Comparison of ENCODE assay signal across 11 cellular contexts in genomic region chr11:128464878-128465277, GRCh38.
A peak's percentile ranks its signal among the peaks of the same experiment; 100 is the strongest.
DNase-seq lines count a peak whose midpoint lies in the region; ATAC-seq and TF ChIP-seq lines count a peak whose summit lies in the region.
"Had no signal": no experiment of that assay in that cellular context is flagged by ENCODE, and none has a peak within 500 bp of the region (broad histone marks: within the 10 kb centered on the region; RNA-seq: fewer than 3 reads in every experiment).

No MANE protein-coding gene starts in this region.

- no peak overlapping the region for H3K4me3 Mint-ChIP-seq in MCF 10A (ENCODE audit: unreplicated experiment)
- H3K4me3 Mint-ChIP-seq in activated T-helper 17 cell treated with anti-CD3 and anti-CD28 coated beads, Interleukin-2, amount 50 U/mL, for 72 hours = peak overlapping the region; percentile 99
- H3K4me3 Mint-ChIP-seq: GM23338 had no signal

- in situ Hi-C loops in transverse colon (cut with MboI; ENCODE audit: low pct_ligation_motif_present in 1 of 4, low pct_unique_long_range_greater_than_20kb in 1 of 4, low sequenced_read_pairs in 3 of 4) = loop anchor here in 1 of 4 donors (25.0 kb wide), 1 partner anchor 153 kb away; no protein-coding TSS in a partner anchor

- 81% methylated on average over 5 of the region's 5 CpGs; no CpG with 5 or more reads in 1 of the 2 donors for WGBS in transverse colon (ENCODE audit: low coverage in 1 of 2), 2 donors

- H3K4me3 ChIP-seq in breast epithelium = no peak overlapping the region
- no peak overlapping the region for H3K4me3 ChIP-seq in mucosa of stomach (ENCODE audit: low read length)
- no peak overlapping the region for H3K4me3 ChIP-seq in transverse colon
- H3K4me3 ChIP-seq: GM23338 had no signal

- H3K27me3 ChIP-seq in breast epithelium (no peaks in the 10 kb centered on the region), mucosa of stomach (ENCODE audit: control insufficient read depth, insufficient read depth, low read length) (no peaks in the 10 kb centered on the region), transverse colon (no peaks in the 10 kb centered on the region)

- DNase-seq in breast epithelium (ENCODE audit: low spot score in 2 of 2) (no peak), MCF 10A (ENCODE audit: unreplicated experiment) (no peak), transverse colon (no peak)
- DNase-seq in stimulated activated CD4-positive, alpha-beta T cell treated with anti-CD3 and anti-CD28 coated beads, Interleukin-4, amount 100 ng/mL, for 4 hours = no peak
- DNase-seq: AML-193, NCI-H446 treated with DMSO at 0.1 percent for 48 hours had no signal

- BruUV-seq in MCF 10A (replicated peaks; lab: Mats Ljungman, UMichigan) = no TSS peak

- H3K9ac ChIP-seq in mucosa of stomach (ENCODE audit: low read length) = peak overlapping the region; percentile 3

- H3K9me3 Mint-ChIP-seq in MCF 10A (ENCODE audit: unreplicated experiment) = no peaks in the 10 kb centered on the region
- no peaks in the 10 kb centered on the region for H3K9me3 Mint-ChIP-seq in activated T-helper 17 cell treated with anti-CD3 and anti-CD28 coated beads, Interleukin-2, amount 50 U/mL, for 72 hours
- H3K9me3 Mint-ChIP-seq: GM23338 had no signal

- TF ChIP-seq CTCF in breast epithelium (IDR thresholded peaks at IDR 0.05) = no peak
- no peak for TF ChIP-seq CTCF in MCF 10A (IDR thresholded peaks at IDR 0.05; ENCODE audit: unreplicated experiment)
- no peak for TF ChIP-seq CTCF in transverse colon (IDR thresholded peaks at IDR 0.05)

- peak; percentile 22 for ATAC-seq in activated T-helper 17 cell treated with anti-CD3 and anti-CD28 coated beads, Interleukin-2, amount 50 U/mL, for 72 hours (replicated peaks)
- no peak for ATAC-seq in GM18870 (IDR thresholded peaks at IDR 0.05; ENCODE audit: unreplicated experiment)
- ATAC-seq in GM19324 (IDR thresholded peaks at IDR 0.05; ENCODE audit: low FRiP score, unreplicated experiment) = no peak
- ATAC-seq: GM23338 had no signal

- H3K27ac ChIP-seq in breast epithelium = peak overlapping the region; percentile 64 to 79
- H3K27ac ChIP-seq in transverse colon = peak overlapping the region; percentile 40 to 73 (median 63)

- intact Hi-C loops in breast epithelium (cut with DNase I; ENCODE audit: low total_unique reads) (no loop called here), MCF 10A (cut with micrococcal nuclease) (no loop called here), transverse colon (cut with DNase I; ENCODE audit: low total_unique reads) (no loop called here)

- no peaks in the 10 kb centered on the region for H3K9me3 ChIP-seq in breast epithelium
- no peaks in the 10 kb centered on the region for H3K9me3 ChIP-seq in mucosa of stomach (ENCODE audit: control insufficient read depth, low read length)
- no peaks in the 10 kb centered on the region for H3K9me3 ChIP-seq in transverse colon

- peaks cover 19% of the 10 kb centered on the region for H3K36me3 Mint-ChIP-seq in MCF 10A (ENCODE audit: insufficient read depth, unreplicated experiment)
- H3K36me3 Mint-ChIP-seq in activated T-helper 17 cell treated with anti-CD3 and anti-CD28 coated beads, Interleukin-2, amount 50 U/mL, for 72 hours (ENCODE audit: low read depth) = peaks cover 100% of the 10 kb centered on the region

- no peak for TF ChIP-seq POLR2A in breast epithelium (IDR thresholded peaks at IDR 0.05)
- no peak for TF ChIP-seq POLR2A in transverse colon (IDR thresholded peaks at IDR 0.05)

- H3K36me3 ChIP-seq in breast epithelium (no peaks in the 10 kb centered on the region), mucosa of stomach (ENCODE audit: control insufficient read depth, insufficient read depth, low read length) (no peaks in the 10 kb centered on the region), transverse colon (peaks cover 0 to 30% (median 5%) of the 10 kb centered on the region in 4 donors)

- no peaks in the 10 kb centered on the region for H3K27me3 Mint-ChIP-seq in MCF 10A (ENCODE audit: insufficient read depth, unreplicated experiment)
- no peaks in the 10 kb centered on the region for H3K27me3 Mint-ChIP-seq in activated T-helper 17 cell treated with anti-CD3 and anti-CD28 coated beads, Interleukin-2, amount 50 U/mL, for 72 hours

- TF ChIP-seq EP300 in transverse colon (IDR thresholded peaks at IDR 0.05; ENCODE audit: low read depth) = no peak

- POLR2A ChIA-PET in MCF 10A (lab: Yijun Ruan, JAX) = no interaction called here

- peaks cover 14% of the 10 kb centered on the region for H3K4me1 Mint-ChIP-seq in MCF 10A (ENCODE audit: insufficient read depth, unreplicated experiment)
- H3K4me1 Mint-ChIP-seq in activated T-helper 17 cell treated with anti-CD3 and anti-CD28 coated beads, Interleukin-2, amount 50 U/mL, for 72 hours = peaks cover 81% of the 10 kb centered on the region

- H3K4me1 ChIP-seq in breast epithelium = peaks cover 0 to 4% of the 10 kb centered on the region in 2 donors
- H3K4me1 ChIP-seq in mucosa of stomach (ENCODE audit: control insufficient read depth, insufficient read depth, low read length) = peaks cover 42% of the 10 kb centered on the region
- peaks cover 8 to 63% (median 32%) of the 10 kb centered on the region in 4 donors for H3K4me1 ChIP-seq in transverse colon

- no peak overlapping the region for H3K27ac Mint-ChIP-seq in MCF 10A (ENCODE audit: low read depth, unreplicated experiment)
- peak overlapping the region; percentile 100 for H3K27ac Mint-ChIP-seq in activated T-helper 17 cell treated with anti-CD3 and anti-CD28 coated beads, Interleukin-2, amount 50 U/mL, for 72 hours
- H3K27ac Mint-ChIP-seq: GM23338 had no signal

- CTCF ChIA-PET in MCF 10A (lab: Yijun Ruan, JAX) = interaction anchor here (0.7 to 1.5 kb wide), 3 partner anchors 53 to 174 kb away, joined by 3 to 4 read pairs (median 3); no protein-coding TSS in a partner anchor
